Comparison of ENCODE assay signal across 31 cellular contexts in the genomic region with DNA sequence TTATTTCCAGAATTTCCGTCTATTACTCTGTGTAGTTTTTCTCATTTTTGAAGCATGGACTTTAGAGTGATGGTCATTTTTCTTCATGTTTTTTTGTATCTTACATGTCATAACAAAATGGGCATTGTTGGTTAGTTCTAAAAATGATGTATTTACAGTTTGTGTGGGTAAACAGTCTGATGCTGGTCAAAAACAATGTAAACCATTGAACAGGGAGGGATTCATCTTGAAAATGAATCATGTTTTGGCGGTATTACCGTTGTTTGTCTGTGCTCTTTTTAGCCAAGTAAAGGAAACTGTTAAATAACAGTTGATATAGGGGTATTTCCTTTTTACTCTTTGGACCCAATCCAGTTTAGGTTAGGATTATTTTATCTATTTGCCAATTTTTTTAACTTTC.
"Had no signal": no experiment of that assay in that cellular context is flagged by ENCODE, and none has a peak within 500 bp of the region (broad histone marks: within the 10 kb centered on the region; RNA-seq: fewer than 3 reads in every experiment).

No MANE protein-coding gene starts in this region.

- DNase-seq: activated CD4-positive, alpha-beta memory T cell treated with anti-CD3 and anti-CD28 coated beads, Interleukin-2, amount 10 ng/mL, durations not matched to agents 7 days and 5 days; activated CD4-positive, alpha-beta T cell treated with anti-CD3 and anti-CD28 coated beads for 1 hour; activated CD4-positive, alpha-beta T cell treated with anti-CD3 and anti-CD28 coated beads for 48 hours; activated CD4-positive, CD25-positive, alpha-beta regulatory T cell; activated CD8-positive, alpha-beta memory T cell treated with anti-CD3 and anti-CD28 coated beads for 24 hours; activated CD8-positive, alpha-beta memory T cell treated with anti-CD3 and anti-CD28 coated beads, Interleukin-2, amount 10 ng/mL, durations not matched to agents 7 days and 5 days; activated CD8-positive, alpha-beta memory T cell treated with anti-CD3 and anti-CD28 coated beads, Interleukin-2, amount 50 U/mL, for 48 hours; activated effector memory CD4-positive, alpha-beta T cell treated with Interleukin-2 at 50 U/mL for 16 hours; activated naive CD4-positive, alpha-beta T cell treated with anti-CD3 and anti-CD28 coated beads, Interleukin-2, amount 10 ng/mL, durations not matched to agents 7 days and 5 days; activated naive CD8-positive, alpha-beta T cell treated with anti-CD3 and anti-CD28 coated beads, Interleukin-2, amount 50 U/mL, for 24 hours; activated T-cell treated with anti-CD3 and anti-CD28 coated beads, Interleukin-2, amount 50 U/mL, for 48 hours; anterior cingulate cortex; brain microvascular endothelial cell; central memory CD4-positive, alpha-beta T cell; NCI-H1092 treated with DMSO at 0.1 percent for 48 hours; NCI-H1417; NCI-H146; NCI-H187; NCI-H2029 treated with DMSO at 0.1 percent for 48 hours; NCI-H2107; NCI-H2171; NCI-H510A; NCI-H526; NCI-H748 treated with DMSO at 0.1 percent for 48 hours; NK-92 treated with Interleukin-12 subunit alpha and Interleukin-12 subunit beta, amount 100 ng/mL, for 24 hours; PC-9; Right ventricle myocardium superior; T1000; WERI-Rb-1 had no signal

- H3K36me3 ChIP-seq: brain microvascular endothelial cell, WERI-Rb-1 had no signal

- H3K4me3 Mint-ChIP-seq: activated CD4-positive, alpha-beta memory T cell treated with anti-CD3 and anti-CD28 coated beads, Interleukin-2, amount 10 ng/mL, durations not matched to agents 7 days and 5 days; activated CD8-positive, alpha-beta memory T cell treated with anti-CD3 and anti-CD28 coated beads, Interleukin-2, amount 10 ng/mL, durations not matched to agents 7 days and 5 days; activated naive CD4-positive, alpha-beta T cell treated with anti-CD3 and anti-CD28 coated beads, Interleukin-2, amount 10 ng/mL, durations not matched to agents 7 days and 5 days; activated naive CD8-positive, alpha-beta T cell; activated naive CD8-positive, alpha-beta T cell treated with anti-CD3 and anti-CD28 coated beads, Interleukin-2, amount 50 U/mL, for 24 hours had no signal

- H3K27me3 ChIP-seq: brain microvascular endothelial cell had no signal

- H3K4me1 Mint-ChIP-seq: activated CD4-positive, alpha-beta memory T cell treated with anti-CD3 and anti-CD28 coated beads, Interleukin-2, amount 10 ng/mL, durations not matched to agents 7 days and 5 days; activated CD8-positive, alpha-beta memory T cell treated with anti-CD3 and anti-CD28 coated beads, Interleukin-2, amount 10 ng/mL, durations not matched to agents 7 days and 5 days; activated naive CD4-positive, alpha-beta T cell treated with anti-CD3 and anti-CD28 coated beads, Interleukin-2, amount 10 ng/mL, durations not matched to agents 7 days and 5 days; activated naive CD8-positive, alpha-beta T cell treated with anti-CD3 and anti-CD28 coated beads, Interleukin-2, amount 50 U/mL, for 24 hours had no signal

- H3K4me3 ChIP-seq: PC-9, SK-N-MC had no signal

- H3K27ac Mint-ChIP-seq: activated CD4-positive, alpha-beta memory T cell treated with anti-CD3 and anti-CD28 coated beads, Interleukin-2, amount 10 ng/mL, durations not matched to agents 7 days and 5 days; activated CD8-positive, alpha-beta memory T cell treated with anti-CD3 and anti-CD28 coated beads, Interleukin-2, amount 10 ng/mL, durations not matched to agents 7 days and 5 days; activated naive CD4-positive, alpha-beta T cell treated with anti-CD3 and anti-CD28 coated beads, Interleukin-2, amount 10 ng/mL, durations not matched to agents 7 days and 5 days; activated naive CD8-positive, alpha-beta T cell; activated naive CD8-positive, alpha-beta T cell treated with anti-CD3 and anti-CD28 coated beads, Interleukin-2, amount 50 U/mL, for 24 hours had no signal

- H3K9me3 Mint-ChIP-seq: activated CD4-positive, alpha-beta memory T cell treated with anti-CD3 and anti-CD28 coated beads, Interleukin-2, amount 10 ng/mL, durations not matched to agents 7 days and 5 days; activated naive CD4-positive, alpha-beta T cell treated with anti-CD3 and anti-CD28 coated beads, Interleukin-2, amount 10 ng/mL, durations not matched to agents 7 days and 5 days; activated naive CD8-positive, alpha-beta T cell treated with anti-CD3 and anti-CD28 coated beads, Interleukin-2, amount 50 U/mL, for 24 hours had no signal

- H3K27ac ChIP-seq: brain microvascular endothelial cell, PC-9, SK-N-MC, WERI-Rb-1 had no signal

- ATAC-seq: activated CD8-positive, alpha-beta memory T cell treated with anti-CD3 and anti-CD28 coated beads, Interleukin-2, amount 10 ng/mL, durations not matched to agents 7 days and 5 days; activated naive CD8-positive, alpha-beta T cell treated with anti-CD3 and anti-CD28 coated beads, Interleukin-2, amount 50 U/mL, for 24 hours had no signal

- H3K27me3 Mint-ChIP-seq: activated CD4-positive, alpha-beta memory T cell treated with anti-CD3 and anti-CD28 coated beads, Interleukin-2, amount 10 ng/mL, durations not matched to agents 7 days and 5 days; activated CD8-positive, alpha-beta memory T cell treated with anti-CD3 and anti-CD28 coated beads, Interleukin-2, amount 10 ng/mL, durations not matched to agents 7 days and 5 days; activated naive CD4-positive, alpha-beta T cell treated with anti-CD3 and anti-CD28 coated beads, Interleukin-2, amount 10 ng/mL, durations not matched to agents 7 days and 5 days; activated naive CD8-positive, alpha-beta T cell; activated naive CD8-positive, alpha-beta T cell treated with anti-CD3 and anti-CD28 coated beads, Interleukin-2, amount 50 U/mL, for 24 hours had no signal

- H3K36me3 Mint-ChIP-seq: activated CD8-positive, alpha-beta memory T cell treated with anti-CD3 and anti-CD28 coated beads, Interleukin-2, amount 10 ng/mL, durations not matched to agents 7 days and 5 days; activated naive CD4-positive, alpha-beta T cell treated with anti-CD3 and anti-CD28 coated beads, Interleukin-2, amount 10 ng/mL, durations not matched to agents 7 days and 5 days had no signal
